Comparison of ENCODE assay signal across 12 cellular contexts in the genomic region with DNA sequence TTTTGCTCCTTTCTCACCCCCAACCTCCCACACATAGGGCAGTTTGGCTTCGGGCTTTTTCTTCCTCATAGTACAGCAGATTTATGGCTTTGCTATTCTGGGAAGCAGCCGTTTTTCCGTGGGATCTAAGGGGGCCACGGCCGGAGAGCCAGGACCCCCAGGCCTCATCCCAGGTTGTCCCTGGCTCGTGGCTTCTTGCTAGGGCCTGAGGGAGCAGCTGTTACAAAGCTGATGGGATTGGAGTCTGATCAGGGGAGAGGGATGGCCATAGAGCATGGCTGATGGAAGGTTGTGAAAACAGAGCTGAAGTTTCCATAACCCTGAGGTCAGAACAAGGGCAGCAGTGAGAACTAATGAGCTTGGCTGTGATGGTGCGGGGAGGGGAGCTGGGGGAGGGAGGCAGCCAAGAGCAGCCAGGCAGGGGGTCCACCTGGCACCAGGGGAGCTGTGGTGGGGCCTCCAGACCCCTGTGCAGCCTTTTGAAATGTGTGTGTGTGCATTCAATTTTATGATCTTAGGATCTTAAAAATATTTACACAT.
DNase-seq lines count a peak whose midpoint lies in the region; ATAC-seq and TF ChIP-seq lines count a peak whose summit lies in the region.
"Had no signal": no experiment of that assay in that cellular context is flagged by ENCODE, and none has a peak within 500 bp of the region (broad histone marks: within the 10 kb centered on the region; RNA-seq: fewer than 3 reads in every experiment).

No MANE protein-coding gene starts in this region.

- TF ChIP-seq CTCF in upper lobe of right lung (IDR thresholded peaks at IDR 0.05), result no peak

- H2AFZ ChIP-seq in GM23248, result no peak overlapping the region

- peak; percentile 6 for ATAC-seq in upper lobe of right lung
- ATAC-seq in GM19463 (IDR thresholded peaks at IDR 0.05; ENCODE audit: unreplicated experiment), result no peak

- peak overlapping the region; percentile 50 for H3K27ac ChIP-seq in cingulate gyrus (ENCODE audit: low read depth, low read length)
- H3K27ac ChIP-seq in mesodermal cell (ENCODE audit: low read depth, low read length, severe bottlenecking), result peak overlapping the region; percentile 58
- no peak overlapping the region for H3K27ac ChIP-seq in upper lobe of right lung
- H3K27ac ChIP-seq in GM23248, result no peak overlapping the region

- in situ Hi-C loops in GM23248 (cut with MboI), result no loop called here

- H3K36me3 ChIP-seq in mesodermal cell (ENCODE audit: control insufficient read depth, insufficient read depth, low read length) (no peaks in the 10 kb centered on the region), upper lobe of right lung (no peaks in the 10 kb centered on the region), GM23248 (ENCODE audit: low read depth) (no peaks in the 10 kb centered on the region)
- H3K36me3 ChIP-seq: MG63 had no signal

- H3K9ac ChIP-seq in GM23248, result no peak overlapping the region

- H4K20me1 ChIP-seq in GM23248 (ENCODE audit: insufficient read depth), result no peaks in the 10 kb centered on the region

- DNase-seq in SIG-M5 treated with dmso at 0.1 percent for 504 hours (lab: John Stamatoyannopoulos, UW; ENCODE audit: unreplicated experiment) (peak; percentile 31), SIG-M5 (lab: John Stamatoyannopoulos, UW) (no peak), upper lobe of right lung (no peak), GM23248 (no peak)
- no peak for DNase-seq in activated naive CD4-positive, alpha-beta T cell treated with Interleukin-2 at 50 U/mL for 16 hours
- DNase-seq: activated T-cell treated with anti-CD3 and anti-CD28 coated beads, Interleukin-2, amount 50 U/mL, for 1 hour; MG63; stimulated activated CD4-positive, alpha-beta T cell treated with anti-CD3 and anti-CD28 coated beads, Interleukin-2, amount 100 ng/mL, for 24 hours had no signal

- H3K9me3 ChIP-seq in mesodermal cell (ENCODE audit: control insufficient read depth, low read length) (no peaks in the 10 kb centered on the region), upper lobe of right lung (no peaks in the 10 kb centered on the region), GM23248 (ENCODE audit: low read depth) (no peaks in the 10 kb centered on the region)
- H3K9me3 ChIP-seq: MG63 had no signal

- H3K27me3 ChIP-seq in upper lobe of right lung (no peaks in the 10 kb centered on the region), GM23248 (replicated peaks; ENCODE audit: insufficient read depth) (peaks cover 14% of the 10 kb centered on the region; the same call in 1 of the 2 replicates)
- H3K27me3 ChIP-seq: MG63 had no signal

- H3K4me3 ChIP-seq in mesodermal cell (ENCODE audit: extremely low read depth, insufficient read depth, low read length, poor library complexity, severe bottlenecking) (no peak overlapping the region), upper lobe of right lung (peak overlapping the region; percentile 35), GM23248 (no peak overlapping the region)
- H3K4me3 ChIP-seq: lung, MG63 had no signal

- peaks cover 6% of the 10 kb centered on the region for H3K4me1 ChIP-seq in mesodermal cell (ENCODE audit: control insufficient read depth, insufficient read depth, low read length, poor library complexity, severe bottlenecking)
- peaks cover 4% of the 10 kb centered on the region for H3K4me1 ChIP-seq in upper lobe of right lung
- no peaks in the 10 kb centered on the region for H3K4me1 ChIP-seq in GM23248 (ENCODE audit: insufficient read depth)

- intact Hi-C loops in upper lobe of right lung (cut with DNase I), result no loop called here

- no peaks in the 10 kb centered on the region for H3F3A ChIP-seq in GM23248 (ENCODE audit: insufficient read depth)

- no peaks in the 10 kb centered on the region for H3K9me2 ChIP-seq in GM23248 (ENCODE audit: insufficient read depth)

- WGBS in mesodermal cell (ENCODE audit: insufficient coverage in 2 of 2), 2 experiments, result 77 to 80% methylated on average over 5 to 6 of the region's 7 CpGs
- WGBS in GM23248 (ENCODE audit: low coverage in 1 of 2, low lambda C conversion rate in 2 of 2, missing lambda C conversion rate in 2 of 2), 2 experiments, result 45 to 47% methylated on average over 7 of the region's 7 CpGs

- no peak overlapping the region for H3K4me2 ChIP-seq in GM23248 (ENCODE audit: unreplicated experiment)

- H3K79me2 ChIP-seq in GM23248 (ENCODE audit: insufficient read depth), result no peaks in the 10 kb centered on the region

Comparison
In these comparisons a context has a peak if more than half of its experiments do, and no peak if none do; other contexts are left out.
1. H3K27ac ChIP-seq: peak in cingulate gyrus (single experiment) and mesodermal cell (single experiment); none in upper lobe of right lung (single experiment) and GM23248 (single experiment).